8 cellular contexts compared by ENCODE assay signal in genomic region chr17:59372138-59372751, GRCh38. TPM values are rescaled to one million over a fixed set of nuclear protein-coding genes. Genes with fewer than 3 reads are reported as not detected.
A peak's percentile ranks its signal among the peaks of the same experiment; 100 is the strongest.
DNase-seq lines count a peak whose midpoint lies in the region; ATAC-seq and TF ChIP-seq lines count a peak whose summit lies in the region.

No MANE protein-coding gene starts in this region.

- TF ChIP-seq POLR2A in transverse colon (IDR thresholded peaks at IDR 0.05): no peak

- peaks cover 5% of the 10 kb centered on the region for H3K36me3 Mint-ChIP-seq in memory B cell

- H3K4me3 ChIP-seq in cardiac fibroblast (replicated peaks in 1 of 2; ENCODE audit: low read depth in 2 of 2, low read length in 2 of 2): no peak overlapping the region
- H3K4me3 ChIP-seq in transverse colon: no peak overlapping the region

- peak; percentile 65 for ATAC-seq in memory B cell (ENCODE audit: low read depth)

- peak overlapping the region; percentile 83 to 93 (median 88) for H3K27ac ChIP-seq in transverse colon

- H3K9me3 Mint-ChIP-seq in memory B cell: no peaks in the 10 kb centered on the region

- 0% methylated on average over 2 of the region's 2 CpGs; no CpG with 5 or more reads in 1 of the 2 donors for WGBS in transverse colon (ENCODE audit: low coverage in 1 of 2), 2 donors

- H3K27me3 Mint-ChIP-seq in memory B cell: no peaks in the 10 kb centered on the region

- peaks cover 63% of the 10 kb centered on the region for H3K4me1 Mint-ChIP-seq in memory B cell

- TF ChIP-seq CTCF in cardiac fibroblast (IDR thresholded peaks at IDR 0.05; ENCODE audit: low read depth, low read length): no peak
- no peak for TF ChIP-seq CTCF in transverse colon (IDR thresholded peaks at IDR 0.05)

- H3K27ac Mint-ChIP-seq in memory B cell: peak overlapping the region; percentile 86

- intact Hi-C loops in transverse colon (cut with DNase I; ENCODE audit: low total_unique reads): loop anchor here (5.0 kb wide), 1 partner anchor 40 kb away; the partner anchor contains the start of gene YPEL2

- no peaks in the 10 kb centered on the region for H3K27me3 ChIP-seq in transverse colon

- in situ Hi-C loops in transverse colon (cut with MboI; ENCODE audit: low pct_ligation_motif_present in 1 of 4, low pct_unique_long_range_greater_than_20kb in 1 of 4, low sequenced_read_pairs in 3 of 4): no loop called here

- H3K36me3 ChIP-seq in transverse colon: no peaks in the 10 kb centered on the region

- peak; percentile 84 for DNase-seq in AG08395 (ENCODE audit: low spot score)
- DNase-seq in GM19240 (ENCODE audit: insufficient read length, low spot score): peak; percentile 33
- peak; percentile 91 for DNase-seq in MV-4-11 (lab: John Stamatoyannopoulos, UW)
- DNase-seq in cardiac fibroblast (ENCODE audit: low read depth in 2 of 2): peak; percentile 77 to 91
- no peak for DNase-seq in memory B cell (ENCODE audit: low spot score in 2 of 2)
- DNase-seq in transverse colon: peak; percentile 68
- no peak for DNase-seq in T-helper 9 cell
- DNase-seq in activated CD4-positive, CD25-positive, alpha-beta regulatory T cell (lab: John Stamatoyannopoulos, UW): no peak

- no peak for TF ChIP-seq EP300 in transverse colon (IDR thresholded peaks at IDR 0.05; ENCODE audit: low read depth)

- no peaks in the 10 kb centered on the region for H3K9me3 ChIP-seq in transverse colon

- peak overlapping the region; percentile 76 for H3K4me3 Mint-ChIP-seq in memory B cell

- H3K4me1 ChIP-seq in transverse colon: peaks cover 67 to 97% (median 79%) of the 10 kb centered on the region in 4 donors

RNA-seq across cellular contexts. Expression of gene YPEL2, which starts 40.8 kb away (rescaled TPM):
- 10 to 100 TPM; 24.7 to 45.0 (median 32.8) TPM for total RNA-seq in transverse colon

Comparison
In these comparisons a context has a peak if more than half of its experiments do, and no peak if none do; other contexts are left out.
1. DNase-seq: peak in AG08395 (single experiment), GM19240 (single experiment), MV-4-11 (single experiment), cardiac fibroblast (2 of 2) and transverse colon (single experiment); none in memory B cell (0 of 2), T-helper 9 cell (single experiment) and activated CD4-positive, CD25-positive, alpha-beta regulatory T cell (0 of 4).